ENCODE assay signal across 15 cellular contexts in the genomic region with DNA sequence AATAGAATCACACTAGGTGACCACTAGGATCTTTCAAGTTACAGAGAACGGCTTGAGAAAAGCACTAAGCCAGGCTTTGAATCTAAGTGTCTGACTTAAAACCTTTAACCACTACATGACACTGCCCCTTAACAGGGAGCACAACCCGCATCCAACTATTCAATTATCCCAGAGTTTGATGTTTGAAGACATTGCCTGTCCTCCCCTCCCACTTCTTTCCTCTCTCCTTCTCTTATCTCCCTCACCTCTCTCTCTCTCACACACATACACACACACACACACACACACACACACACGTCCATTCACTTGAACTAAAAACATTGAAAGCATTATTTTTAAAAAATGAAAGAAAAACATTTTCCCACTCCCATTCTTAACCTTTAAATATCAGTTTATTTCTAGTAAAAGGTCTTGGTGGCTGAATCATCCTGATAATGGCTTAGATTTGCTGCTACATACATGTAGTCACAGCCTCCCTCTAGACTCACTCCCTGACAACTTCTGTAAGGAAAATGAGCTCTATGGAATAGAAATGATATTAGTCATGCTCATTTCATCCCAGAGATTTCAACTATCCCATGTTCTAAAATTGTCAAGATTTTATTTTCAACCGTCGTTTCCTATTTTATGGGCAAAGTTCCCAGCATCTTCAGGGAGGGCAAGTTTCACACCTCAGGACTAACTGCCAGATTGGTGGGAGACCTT. TPM values are rescaled to one million over a fixed set of nuclear protein-coding genes. Genes with fewer than 3 reads are reported as not detected.
A peak's percentile ranks its signal among the peaks of the same experiment; 100 is the strongest.
DNase-seq lines count a peak whose midpoint lies in the region; ATAC-seq and TF ChIP-seq lines count a peak whose summit lies in the region.
"Had no signal": no experiment of that assay in that cellular context is flagged by ENCODE, and none has a peak within 500 bp of the region (broad histone marks: within the 10 kb centered on the region; RNA-seq: fewer than 3 reads in every experiment).

No MANE protein-coding gene starts in this region.

- no peak for ATAC-seq in HCT116
- ATAC-seq in GM21723 (IDR thresholded peaks at IDR 0.05; ENCODE audit: unreplicated experiment) = no peak
- ATAC-seq in HG03135 (IDR thresholded peaks at IDR 0.05; ENCODE audit: unreplicated experiment) = no peak
- ATAC-seq: activated CD4-positive, alpha-beta T cell treated with anti-CD3 and anti-CD28 coated beads for 36 hours; right cardiac atrium had no signal

- H3K4me1 ChIP-seq in HCT116 (ENCODE audit: control insufficient read depth in 1 of 2, insufficient read depth in 2 of 2, low read length in 2 of 2) = peaks cover 0 to 10% of the 10 kb centered on the region in 2 experiments; a peak in 2 of 4 replicates

- no peaks in the 10 kb centered on the region for H3K9me3 Mint-ChIP-seq in activated T-helper 2 cell treated with anti-CD3 and anti-CD28 coated beads, Interferon-gamma antibody, Interleukin-2, Interleukin-4, amounts not matched to agents 10 μg/mL and 5 μg/mL and 100 μg/mL, durations not matched to agents 14 hours and 24 hours and 36 hours

- H3K27ac ChIP-seq in HCT116 (ENCODE audit: low read depth, low read length) = no peak overlapping the region
- H3K27ac ChIP-seq: BLaER1 treated with 17β-estradiol and CSF1 and Interleukin-3, amounts not matched to agents 10 nM and 100 nM; hepatocyte had no signal

- peak overlapping the region; percentile 67 for H2AFZ ChIP-seq in HCT116 (ENCODE audit: low read depth, low read length, poor library complexity, severe bottlenecking)
- H2AFZ ChIP-seq: hepatocyte had no signal

- H3K9ac ChIP-seq in HCT116 (ENCODE audit: low read length) = no peak overlapping the region
- H3K9ac ChIP-seq: BLaER1 treated with 17β-estradiol and CSF1 and Interleukin-3, amounts not matched to agents 10 nM and 100 nM had no signal

- TF ChIP-seq CTCF in HCT116 (IDR thresholded peaks at IDR 0.05 in 2 of 3, conservative IDR thresholded peaks at IDR 0.05 in 1 of 3; ENCODE audit: borderline replicate concordance in 1 of 3, insufficient read depth in 1 of 3, low read depth in 2 of 3, low read length in 2 of 3) = no peak
- no peak for TF ChIP-seq CTCF in fibroblast of villous mesenchyme (IDR thresholded peaks at IDR 0.05; ENCODE audit: insufficient read depth, low read depth, low read length)

- H3K27me3 ChIP-seq in HCT116 (ENCODE audit: insufficient read depth, low read length) = no peaks in the 10 kb centered on the region
- H3K27me3 ChIP-seq: BLaER1 treated with 17β-estradiol and CSF1 and Interleukin-3, amounts not matched to agents 10 nM and 100 nM; hepatocyte had no signal

- peak overlapping the region; percentile 15 for H3K27ac Mint-ChIP-seq in activated T-helper 2 cell treated with anti-CD3 and anti-CD28 coated beads, Interferon-gamma antibody, Interleukin-2, Interleukin-4, amounts not matched to agents 10 μg/mL and 5 μg/mL and 100 μg/mL, durations not matched to agents 14 hours and 24 hours and 36 hours
- H3K27ac Mint-ChIP-seq: activated CD4-positive, alpha-beta T cell treated with anti-CD3 and anti-CD28 coated beads for 36 hours had no signal

- no peak for TF ChIP-seq RAD21 in HCT116 (IDR thresholded peaks at IDR 0.05; ENCODE audit: low read depth)

- peaks cover 17% of the 10 kb centered on the region for H3K27me3 Mint-ChIP-seq in activated T-helper 2 cell treated with anti-CD3 and anti-CD28 coated beads, Interferon-gamma antibody, Interleukin-2, Interleukin-4, amounts not matched to agents 10 μg/mL and 5 μg/mL and 100 μg/mL, durations not matched to agents 14 hours and 24 hours and 36 hours (ENCODE audit: low read depth)
- H3K27me3 Mint-ChIP-seq: activated CD4-positive, alpha-beta T cell treated with anti-CD3 and anti-CD28 coated beads for 36 hours had no signal

- peak; percentile 74 for DNase-seq in A172 (ENCODE audit: low spot score)
- DNase-seq in HCT116 (ENCODE audit: low read depth, low spot score) = no peak
- no peak for DNase-seq in activated T-helper 2 cell treated with anti-CD3 and anti-CD28 coated beads, Interferon-gamma antibody, Interleukin-2, Interleukin-4, amounts not matched to agents 10 μg/mL and 5 μg/mL and 100 μg/mL, durations not matched to agents 14 hours and 24 hours and 36 hours (ENCODE audit: low spot score)
- DNase-seq in fibroblast of villous mesenchyme (ENCODE audit: low read depth) = peak; percentile 53
- no peak for DNase-seq in activated gamma-delta T cell (lab: John Stamatoyannopoulos, UW)
- DNase-seq in posterior cingulate gyrus = no peak
- DNase-seq: activated CD4-positive, alpha-beta T cell treated with anti-CD3 and anti-CD28 coated beads for 36 hours; cortex of kidney; H7; NCI-H2227 treated with DMSO at 0.1 percent for 48 hours; right cardiac atrium had no signal

- no peak overlapping the region for H3K4me2 ChIP-seq in HCT116 (ENCODE audit: low read length)
- H3K4me2 ChIP-seq: BLaER1 treated with 17β-estradiol and CSF1 and Interleukin-3, amounts not matched to agents 10 nM and 100 nM; hepatocyte had no signal

- POLR2A ChIA-PET in HCT116 (lab: Charles Lee) = no interaction called here

- CTCF ChIA-PET in HCT116 (lab: Charles Lee) = no interaction called here

- no peak overlapping the region for H3K4me3 Mint-ChIP-seq in activated T-helper 2 cell treated with anti-CD3 and anti-CD28 coated beads, Interferon-gamma antibody, Interleukin-2, Interleukin-4, amounts not matched to agents 10 μg/mL and 5 μg/mL and 100 μg/mL, durations not matched to agents 14 hours and 24 hours and 36 hours (ENCODE audit: low read depth)
- H3K4me3 Mint-ChIP-seq: activated CD4-positive, alpha-beta T cell treated with anti-CD3 and anti-CD28 coated beads for 36 hours had no signal

- BruUV-seq in HCT116 (replicated peaks; lab: Mats Ljungman, UMichigan) = no TSS peak

- H3K9me2 ChIP-seq in HCT116 (ENCODE audit: insufficient read depth) = no peaks in the 10 kb centered on the region

- no peaks in the 10 kb centered on the region for H3K9me3 ChIP-seq in HCT116 (ENCODE audit: control insufficient read depth in 1 of 2, insufficient read depth in 1 of 2, low read depth in 1 of 2, low read length in 2 of 2)

- RAD21 ChIA-PET in HCT116 (lab: Charles Lee; ENCODE audit: low non-redundant PET in 1 of 2, low total read pairs in 2 of 2, uncharacterized antibody in 2 of 2, unreplicated experiment in 2 of 2) = no interaction called here

- H3K4me1 Mint-ChIP-seq in activated T-helper 2 cell treated with anti-CD3 and anti-CD28 coated beads, Interferon-gamma antibody, Interleukin-2, Interleukin-4, amounts not matched to agents 10 μg/mL and 5 μg/mL and 100 μg/mL, durations not matched to agents 14 hours and 24 hours and 36 hours (ENCODE audit: low read depth) = peaks cover 22% of the 10 kb centered on the region

- H4K20me1 ChIP-seq in HCT116 (ENCODE audit: insufficient read depth) = no peaks in the 10 kb centered on the region
- H4K20me1 ChIP-seq: BLaER1 treated with 17β-estradiol and CSF1 and Interleukin-3, amounts not matched to agents 10 nM and 100 nM had no signal

- no peaks in the 10 kb centered on the region for H3K36me3 ChIP-seq in HCT116 (ENCODE audit: control insufficient read depth in 1 of 2, insufficient read depth in 2 of 2, low read length in 2 of 2)
- H3K36me3 ChIP-seq: BLaER1 treated with 17β-estradiol and CSF1 and Interleukin-3, amounts not matched to agents 10 nM and 100 nM had no signal

- H3K4me3 ChIP-seq in HCT116 (replicated peaks in 1 of 2; ENCODE audit: low read depth in 1 of 2, low read length in 2 of 2) (no peak overlapping the region), fibroblast of villous mesenchyme (ENCODE audit: low read depth, low read length) (no peak overlapping the region)
- H3K4me3 ChIP-seq: BLaER1 treated with 17β-estradiol and CSF1 and Interleukin-3, amounts not matched to agents 10 nM and 100 nM; hepatocyte had no signal

- intact Hi-C loops in HCT116 (cut with micrococcal nuclease) (no loop called here), posterior cingulate gyrus (cut with DNase I) (no loop called here)
- intact Hi-C loops in activated T-helper 2 cell treated with anti-CD3 and anti-CD28 coated beads, Interferon-gamma antibody, Interleukin-2, Interleukin-4, amounts not matched to agents 10 μg/mL and 5 μg/mL and 100 μg/mL, durations not matched to agents 14 hours and 24 hours and 36 hours (cut with micrococcal nuclease) = loop anchor here (5.0 kb wide), 1 partner anchor 75 kb away; no protein-coding TSS in a partner anchor

- no peak for TF ChIP-seq POLR2A in HCT116 (IDR thresholded peaks at IDR 0.05; ENCODE audit: borderline replicate concordance, extremely low read depth, insufficient read depth, insufficient read length)

- no peaks in the 10 kb centered on the region for H3K36me3 Mint-ChIP-seq in activated T-helper 2 cell treated with anti-CD3 and anti-CD28 coated beads, Interferon-gamma antibody, Interleukin-2, Interleukin-4, amounts not matched to agents 10 μg/mL and 5 μg/mL and 100 μg/mL, durations not matched to agents 14 hours and 24 hours and 36 hours (ENCODE audit: low read depth)

- H3K79me2 ChIP-seq in HCT116 (ENCODE audit: insufficient read depth, low read length) = no peaks in the 10 kb centered on the region
- H3K79me2 ChIP-seq: hepatocyte had no signal

TF ChIP-seq in HCT116, 20 proteins besides CTCF, POLR2A, EP300 and RAD21 (continues in another document):
- no peak for TF ChIP-seq CBX3 (IDR thresholded peaks at IDR 0.05; ENCODE audit: low read depth)
- TF ChIP-seq, protein P1, sequence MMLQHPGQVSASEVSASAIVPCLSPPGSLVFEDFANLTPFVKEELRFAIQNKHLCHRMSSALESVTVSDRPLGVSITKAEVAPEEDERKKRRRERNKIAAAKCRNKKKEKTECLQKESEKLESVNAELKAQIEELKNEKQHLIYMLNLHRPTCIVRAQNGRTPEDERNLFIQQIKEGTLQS (IDR thresholded peaks at IDR 0.05) = no peak
- no peak for TF ChIP-seq EZH2phosphoT487 (IDR thresholded peaks at IDR 0.05; ENCODE audit: borderline replicate concordance)
- TF ChIP-seq POLR2AphosphoS5 (IDR thresholded peaks at IDR 0.05; ENCODE audit: low read depth, low read length) = no peak
- TF ChIP-seq EZH2 (IDR thresholded peaks at IDR 0.05) = no peak
- no peak for TF ChIP-seq ZNF274 (IDR thresholded peaks at IDR 0.05; ENCODE audit: low read depth, low read length)
- TF ChIP-seq EGR1 (IDR thresholded peaks at IDR 0.05; ENCODE audit: low read depth) = no peak
- TF ChIP-seq, protein P2, sequence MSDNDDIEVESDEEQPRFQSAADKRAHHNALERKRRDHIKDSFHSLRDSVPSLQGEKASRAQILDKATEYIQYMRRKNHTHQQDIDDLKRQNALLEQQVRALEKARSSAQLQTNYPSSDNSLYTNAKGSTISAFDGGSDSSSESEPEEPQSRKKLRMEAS (IDR thresholded peaks at IDR 0.05) = no peak
- TF ChIP-seq SIN3A (IDR thresholded peaks at IDR 0.05; ENCODE audit: low read depth) = no peak
- TF ChIP-seq YY1 (IDR thresholded peaks at IDR 0.05; ENCODE audit: extremely low read depth, insufficient replicate concordance, low read depth, low read length) = no peak
- TF ChIP-seq SRF (IDR thresholded peaks at IDR 0.05; ENCODE audit: low read depth) = no peak

RNA-seq across cellular contexts. Expression of a gene that starts 53.5 kb away (rescaled TPM):
- 366 and 414 TPM in 2 replicates for total RNA-seq in A172 (2014; rRNA removed; shearing (Covaris generic))
- 79.2 TPM for total RNA-seq in HCT116 (2021; ENCODE audit: unreplicated experiment)
- 50.5 and 58.3 TPM in 2 replicates for polyA plus RNA-seq in HCT116 (2012)
- 174 and 182 TPM in 2 replicates for total RNA-seq in activated T-helper 2 cell treated with anti-CD3 and anti-CD28 coated beads, Interferon-gamma antibody, Interleukin-2, Interleukin-4, amounts not matched to agents 10 μg/mL and 5 μg/mL and 100 μg/mL, durations not matched to agents 14 hours and 24 hours and 36 hours
- 125 and 155 TPM in 2 replicates for total RNA-seq in fibroblast of villous mesenchyme

Comparison
In these comparisons a context has a peak if more than half of its experiments do, and no peak if none do; other contexts are left out.
1. DNase-seq: peak in A172 (single experiment) and fibroblast of villous mesenchyme (single experiment); none in HCT116 (single experiment), activated T-helper 2 cell treated with anti-CD3 and anti-CD28 coated beads, Interferon-gamma antibody, Interleukin-2, Interleukin-4, amounts not matched to agents 10 μg/mL and 5 μg/mL and 100 μg/mL, durations not matched to agents 14 hours and 24 hours and 36 hours (single experiment), activated gamma-delta T cell (single experiment) and posterior cingulate gyrus (0 of 10).